Comparison of ENCODE assay signal across 8 cellular contexts in genomic region chr11:69636512-69636866, GRCh38. TPM values are rescaled to one million over a fixed set of nuclear protein-coding genes. Genes with fewer than 3 reads are reported as not detected.
DNase-seq lines count a peak whose midpoint lies in the region; ATAC-seq and TF ChIP-seq lines count a peak whose summit lies in the region.

No MANE protein-coding gene starts in this region.

- H3K9me3 Mint-ChIP-seq in activated T-helper 1 cell treated with anti-CD3 and anti-CD28 coated beads, Interleukin-12 subunit alpha, Interleukin-12 subunit beta, Interleukin-2, Interleukin-4 antibody, amounts not matched to agents 30 ng/mL and 10 ng/mL and 1 ng/mL, durations not matched to agents 14 hours and 24 hours and 36 hours: no peaks in the 10 kb centered on the region

- H3K36me3 ChIP-seq in HAP-1 (replicated peaks): no peaks in the 10 kb centered on the region
- no peaks in the 10 kb centered on the region for H3K36me3 ChIP-seq in heart left ventricle
- no peaks in the 10 kb centered on the region for H3K36me3 ChIP-seq in parathyroid adenoma (ENCODE audit: control insufficient read depth, insufficient read depth, low read length)

- no peak overlapping the region for H3K9ac ChIP-seq in parathyroid adenoma

- no peaks in the 10 kb centered on the region for H3K36me3 Mint-ChIP-seq in activated T-helper 1 cell treated with anti-CD3 and anti-CD28 coated beads, Interleukin-12 subunit alpha, Interleukin-12 subunit beta, Interleukin-2, Interleukin-4 antibody, amounts not matched to agents 30 ng/mL and 10 ng/mL and 1 ng/mL, durations not matched to agents 14 hours and 24 hours and 36 hours (ENCODE audit: low read depth)

- H3K4me3 ChIP-seq in HAP-1 (no peak overlapping the region), heart left ventricle (peak overlapping the region in 11 of 12 donors; percentile 31 to 97 (median 85)), parathyroid adenoma (ENCODE audit: low read depth, low read length) (peak overlapping the region; percentile 42)

- POLR2A ChIA-PET in GM10248 (lab: Yijun Ruan, JAX): no interaction called here

- peak overlapping the region; percentile 78 for H3K4me2 ChIP-seq in parathyroid adenoma (ENCODE audit: low read length)

- CTCF ChIA-PET in GM10248 (lab: Yijun Ruan, JAX): interaction anchor here (0.7 to 1.6 kb wide), 3 partner anchors 34 to 534 kb away, joined by 3 read pairs; no protein-coding TSS in a partner anchor

- WGBS in heart left ventricle, 4 donors: 0 to 1% (median 1%) methylated on average over 22 to 43 of the region's 43 CpGs

- in situ Hi-C loops in HAP-1 (cut with MboI; ENCODE audit: low sequenced_read_pairs): no loop called here

- intact Hi-C loops in activated T-helper 1 cell treated with anti-CD3 and anti-CD28 coated beads, Interleukin-12 subunit alpha, Interleukin-12 subunit beta, Interleukin-2, Interleukin-4 antibody, amounts not matched to agents 30 ng/mL and 10 ng/mL and 1 ng/mL, durations not matched to agents 14 hours and 24 hours and 36 hours (cut with micrococcal nuclease): no loop called here
- intact Hi-C loops in heart left ventricle (cut with DNase I): loop anchor here in 6 of 10 donors (5.0 to 10.0 kb wide), 4 partner anchors 139 to 194 kb away; no protein-coding TSS in a partner anchor

- H2AFZ ChIP-seq in parathyroid adenoma: peak overlapping the region; percentile 33

- H3K27me3 ChIP-seq in HAP-1 (ENCODE audit: low read depth) (peaks cover 41% of the 10 kb centered on the region), heart left ventricle (peaks cover 0 to 56% (median 0%) of the 10 kb centered on the region in 9 donors), parathyroid adenoma (ENCODE audit: control insufficient read depth, insufficient read depth, low read length) (no peaks in the 10 kb centered on the region)

- H3K4me1 ChIP-seq in HAP-1 (peaks cover 11% of the 10 kb centered on the region; the same call in 1 of the 2 replicates), heart left ventricle (peaks cover 2 to 62% (median 49%) of the 10 kb centered on the region in 12 donors), parathyroid adenoma (no peaks in the 10 kb centered on the region)

- TF ChIP-seq POLR2A in heart left ventricle (IDR thresholded peaks at IDR 0.05): peak in 1 of 2 donors; percentile 47

- peak; percentile 30 to 59 (median 48) for ATAC-seq in heart left ventricle
- no peak for ATAC-seq in GM21529 (IDR thresholded peaks at IDR 0.05; ENCODE audit: unreplicated experiment)
- no peak for ATAC-seq in HG03521 (IDR thresholded peaks at IDR 0.05; ENCODE audit: unreplicated experiment)

- H3K27ac Mint-ChIP-seq in activated T-helper 1 cell treated with anti-CD3 and anti-CD28 coated beads, Interleukin-12 subunit alpha, Interleukin-12 subunit beta, Interleukin-2, Interleukin-4 antibody, amounts not matched to agents 30 ng/mL and 10 ng/mL and 1 ng/mL, durations not matched to agents 14 hours and 24 hours and 36 hours: peak overlapping the region; percentile 31

- DNase-seq in HAP-1 (ENCODE audit: low spot score in 2 of 2) (peak; percentile 38 to 76), heart left ventricle (peak; percentile 81 to 89 (median 85)), GM10248 (ENCODE audit: extremely low spot score) (no peak)
- DNase-seq in activated T-helper 1 cell treated with anti-CD3 and anti-CD28 coated beads, Interleukin-12 subunit alpha, Interleukin-12 subunit beta, Interleukin-2, Interleukin-4 antibody, amounts not matched to agents 30 ng/mL and 10 ng/mL and 1 ng/mL, durations not matched to agents 14 hours and 24 hours and 36 hours (ENCODE audit: low spot score): no peak
- DNase-seq in activated CD4-positive, alpha-beta T cell treated with anti-CD3 and anti-CD28 coated beads, Interleukin-2, amount 50 U/mL, for 4 hours: no peak

- no peaks in the 10 kb centered on the region for H3K9me3 ChIP-seq in HAP-1
- no peaks in the 10 kb centered on the region for H3K9me3 ChIP-seq in heart left ventricle
- no peaks in the 10 kb centered on the region for H3K9me3 ChIP-seq in parathyroid adenoma (ENCODE audit: control insufficient read depth, low read length)

- no peak overlapping the region for H3K4me3 Mint-ChIP-seq in activated T-helper 1 cell treated with anti-CD3 and anti-CD28 coated beads, Interleukin-12 subunit alpha, Interleukin-12 subunit beta, Interleukin-2, Interleukin-4 antibody, amounts not matched to agents 30 ng/mL and 10 ng/mL and 1 ng/mL, durations not matched to agents 14 hours and 24 hours and 36 hours

- TF ChIP-seq CTCF in heart left ventricle (IDR thresholded peaks at IDR 0.05) (no peak), parathyroid adenoma (IDR thresholded peaks at IDR 0.05) (no peak), GM10248 (IDR thresholded peaks at IDR 0.05; ENCODE audit: control extremely low read depth, extremely low read depth, low read depth, missing control alignments) (no peak)

- H3K79me2 ChIP-seq in parathyroid adenoma: no peaks in the 10 kb centered on the region

- H3K4me1 Mint-ChIP-seq in activated T-helper 1 cell treated with anti-CD3 and anti-CD28 coated beads, Interleukin-12 subunit alpha, Interleukin-12 subunit beta, Interleukin-2, Interleukin-4 antibody, amounts not matched to agents 30 ng/mL and 10 ng/mL and 1 ng/mL, durations not matched to agents 14 hours and 24 hours and 36 hours (ENCODE audit: low read depth): no peaks in the 10 kb centered on the region

- H3K27ac ChIP-seq in heart left ventricle (peak overlapping the region; percentile 18 to 79 (median 68)), parathyroid adenoma (no peak overlapping the region)

- peaks cover 67% of the 10 kb centered on the region for H3K27me3 Mint-ChIP-seq in activated T-helper 1 cell treated with anti-CD3 and anti-CD28 coated beads, Interleukin-12 subunit alpha, Interleukin-12 subunit beta, Interleukin-2, Interleukin-4 antibody, amounts not matched to agents 30 ng/mL and 10 ng/mL and 1 ng/mL, durations not matched to agents 14 hours and 24 hours and 36 hours (ENCODE audit: insufficient read depth)

RNA-seq across cellular contexts. Expression of gene CCND1, which starts 4.5 kb away (rescaled TPM):
- 26.4 and 28.1 TPM in 2 replicates for total RNA-seq in activated T-helper 1 cell treated with anti-CD3 and anti-CD28 coated beads, Interleukin-12 subunit alpha, Interleukin-12 subunit beta, Interleukin-2, Interleukin-4 antibody, amounts not matched to agents 30 ng/mL and 10 ng/mL and 1 ng/mL, durations not matched to agents 14 hours and 24 hours and 36 hours
- total RNA-seq in heart left ventricle: 100 to 1,000 TPM; 104 to 312 (median 162) TPM
- polyA plus RNA-seq in heart left ventricle: 10 to 100 TPM; 27.9 to 50.5 TPM

RNA-seq across cellular contexts. Expression of gene LTO1, which starts 38.7 kb away (rescaled TPM):
- total RNA-seq in activated T-helper 1 cell treated with anti-CD3 and anti-CD28 coated beads, Interleukin-12 subunit alpha, Interleukin-12 subunit beta, Interleukin-2, Interleukin-4 antibody, amounts not matched to agents 30 ng/mL and 10 ng/mL and 1 ng/mL, durations not matched to agents 14 hours and 24 hours and 36 hours: 28.1 and 32.1 TPM in 2 replicates
- total RNA-seq in heart left ventricle: 10 to 100 TPM in 1 of 9 donors, 1 to 10 TPM in 8; 4.1 to 13.4 (median 8.4) TPM
- polyA plus RNA-seq in heart left ventricle: 10 to 100 TPM; 10.9 to 14.4 TPM

Comparison
In these comparisons a context has a peak if more than half of its experiments do, and no peak if none do; other contexts are left out.
1. DNase-seq: peak in HAP-1 (2 of 2) and heart left ventricle (5 of 5); none in activated T-helper 1 cell treated with anti-CD3 and anti-CD28 coated beads, Interleukin-12 subunit alpha, Interleukin-12 subunit beta, Interleukin-2, Interleukin-4 antibody, amounts not matched to agents 30 ng/mL and 10 ng/mL and 1 ng/mL, durations not matched to agents 14 hours and 24 hours and 36 hours (single experiment), activated CD4-positive, alpha-beta T cell treated with anti-CD3 and anti-CD28 coated beads, Interleukin-2, amount 50 U/mL, for 4 hours (0 of 2) and GM10248 (single experiment).
2. ATAC-seq: peak in heart left ventricle (4 of 4); none in GM21529 (single experiment) and HG03521 (single experiment).